Comparison of ENCODE assay signal across 13 cellular contexts in genomic region chr5:112915831-112916230, GRCh38. TPM values are rescaled to one million over a fixed set of nuclear protein-coding genes. Genes with fewer than 3 reads are reported as not detected.
DNase-seq lines count a peak whose midpoint lies in the region; ATAC-seq and TF ChIP-seq lines count a peak whose summit lies in the region.
"Had no signal": no experiment of that assay in that cellular context is flagged by ENCODE, and none has a peak within 500 bp of the region (broad histone marks: within the 10 kb centered on the region; RNA-seq: fewer than 3 reads in every experiment).

No MANE protein-coding gene starts in this region.

- peaks cover 43 to 86% (median 70%) of the 10 kb centered on the region in 4 donors for H3K4me1 Mint-ChIP-seq in CD4-positive, CD25-positive, alpha-beta regulatory T cell
- peaks cover 66% of the 10 kb centered on the region for H3K4me1 Mint-ChIP-seq in activated T-helper 2 cell treated with anti-CD3 and anti-CD28 coated beads, Interferon-gamma antibody, Interleukin-2, Interleukin-4, amounts not matched to agents 10 μg/mL and 5 μg/mL and 100 μg/mL, durations not matched to agents 14 hours and 24 hours and 36 hours (ENCODE audit: low read depth)
- H3K4me1 Mint-ChIP-seq in Calu3 (ENCODE audit: low read depth, unreplicated experiment), result peaks cover 46% of the 10 kb centered on the region

- peaks cover 57% of the 10 kb centered on the region for H3K4me1 ChIP-seq in CD4-positive, CD25-positive, alpha-beta regulatory T cell (ENCODE audit: control insufficient read depth, insufficient read depth, low read length, poor library complexity, severe bottlenecking)
- peaks cover 66% of the 10 kb centered on the region for H3K4me1 ChIP-seq in psoas muscle

- WGBS in psoas muscle, 3 donors, result 19 to 27% (median 19%) methylated on average over 1 of the region's 1 CpG

- peaks cover 41% of the 10 kb centered on the region for H3K36me3 Mint-ChIP-seq in CD4-positive, CD25-positive, alpha-beta regulatory T cell
- H3K36me3 Mint-ChIP-seq in activated T-helper 2 cell treated with anti-CD3 and anti-CD28 coated beads, Interferon-gamma antibody, Interleukin-2, Interleukin-4, amounts not matched to agents 10 μg/mL and 5 μg/mL and 100 μg/mL, durations not matched to agents 14 hours and 24 hours and 36 hours (ENCODE audit: low read depth), result peaks cover 83% of the 10 kb centered on the region
- H3K36me3 Mint-ChIP-seq in Calu3 (ENCODE audit: insufficient read depth, unreplicated experiment), result peaks cover 33% of the 10 kb centered on the region

- intact Hi-C loops in activated T-helper 2 cell treated with anti-CD3 and anti-CD28 coated beads, Interferon-gamma antibody, Interleukin-2, Interleukin-4, amounts not matched to agents 10 μg/mL and 5 μg/mL and 100 μg/mL, durations not matched to agents 14 hours and 24 hours and 36 hours (cut with micrococcal nuclease), result loop anchor here (2.0 kb wide), 1 partner anchor 103 kb away; no protein-coding TSS in a partner anchor
- intact Hi-C loops in Calu3 (cut with micrococcal nuclease; ENCODE audit: unreplicated experiment) (no loop called here), psoas muscle (cut with DNase I) (loop anchor here in 1 of 2 donors (5.0 kb wide), 1 partner anchor 54 kb away; the partner anchor contains the start of gene SRP19)

- peak overlapping the region; percentile 42 for H3K27ac ChIP-seq in CD4-positive, CD25-positive, alpha-beta regulatory T cell (ENCODE audit: insufficient read depth, low read length, poor library complexity, severe bottlenecking)
- no peak overlapping the region for H3K27ac ChIP-seq in psoas muscle
- H3K27ac ChIP-seq: suprapubic skin had no signal

- no TSS peak for BruUV-seq in Calu3 (replicated peaks; lab: Mats Ljungman, UMichigan)

- TF ChIP-seq CTCF in Calu3 (IDR thresholded peaks at IDR 0.05; ENCODE audit: unreplicated experiment) (no peak), psoas muscle (IDR thresholded peaks at IDR 0.05) (no peak)

- H3K4me3 ChIP-seq in CD4-positive, CD25-positive, alpha-beta regulatory T cell (ENCODE audit: low read depth, low read length), result peak overlapping the region; percentile 61
- H3K4me3 ChIP-seq in psoas muscle, result no peak overlapping the region
- H3K4me3 ChIP-seq: suprapubic skin had no signal

- ATAC-seq in CD4-positive, CD25-positive, alpha-beta regulatory T cell (ENCODE audit: low read depth in 2 of 2), result peak; percentile 62 to 71
- ATAC-seq in GM18520 (IDR thresholded peaks at IDR 0.05; ENCODE audit: unreplicated experiment) (peak; percentile 31), HG02852 (IDR thresholded peaks at IDR 0.05; ENCODE audit: unreplicated experiment) (peak; percentile 56), psoas muscle (no peak)
- ATAC-seq: Panc1 had no signal

- H3K9me3 Mint-ChIP-seq in CD4-positive, CD25-positive, alpha-beta regulatory T cell, result no peaks in the 10 kb centered on the region
- H3K9me3 Mint-ChIP-seq in activated T-helper 2 cell treated with anti-CD3 and anti-CD28 coated beads, Interferon-gamma antibody, Interleukin-2, Interleukin-4, amounts not matched to agents 10 μg/mL and 5 μg/mL and 100 μg/mL, durations not matched to agents 14 hours and 24 hours and 36 hours, result no peaks in the 10 kb centered on the region
- no peaks in the 10 kb centered on the region for H3K9me3 Mint-ChIP-seq in Calu3 (ENCODE audit: low read depth, unreplicated experiment)

- DNase-seq in CD4-positive, CD25-positive, alpha-beta regulatory T cell, result peak in 1 of 3 donors; percentile 78
- no peak for DNase-seq in activated T-helper 2 cell treated with anti-CD3 and anti-CD28 coated beads, Interferon-gamma antibody, Interleukin-2, Interleukin-4, amounts not matched to agents 10 μg/mL and 5 μg/mL and 100 μg/mL, durations not matched to agents 14 hours and 24 hours and 36 hours (ENCODE audit: low spot score)
- DNase-seq in NCI-H774 (lab: John Stamatoyannopoulos, UW) (no peak), Calu3 (no peak), kidney tubule cell (ENCODE audit: low spot score) (no peak), psoas muscle (no peak)
- DNase-seq: activated gamma-delta T cell, NCI-H2029 treated with DMSO at 0.1 percent for 48 hours, occipital lobe had no signal

- CTCF ChIA-PET in Calu3 (lab: Charles Lee), result interaction anchor here (0.6 to 1.7 kb wide), 3 partner anchors 10 to 17 kb away, joined by 3 to 5 read pairs (median 4); no protein-coding TSS in a partner anchor

- H3K4me3 Mint-ChIP-seq in CD4-positive, CD25-positive, alpha-beta regulatory T cell, result peak overlapping the region in 3 of 4 donors; percentile 44 to 74 (median 46)
- peak overlapping the region; percentile 41 for H3K4me3 Mint-ChIP-seq in activated T-helper 2 cell treated with anti-CD3 and anti-CD28 coated beads, Interferon-gamma antibody, Interleukin-2, Interleukin-4, amounts not matched to agents 10 μg/mL and 5 μg/mL and 100 μg/mL, durations not matched to agents 14 hours and 24 hours and 36 hours (ENCODE audit: low read depth)
- H3K4me3 Mint-ChIP-seq in Calu3 (ENCODE audit: low read depth, unreplicated experiment), result no peak overlapping the region

- no peaks in the 10 kb centered on the region for H3K9me3 ChIP-seq in CD4-positive, CD25-positive, alpha-beta regulatory T cell (ENCODE audit: control insufficient read depth in 2 of 2, low read length in 2 of 2)
- H3K9me3 ChIP-seq in psoas muscle, result no peaks in the 10 kb centered on the region
- H3K9me3 ChIP-seq: suprapubic skin had no signal

- peaks cover 19% of the 10 kb centered on the region for H3K36me3 ChIP-seq in CD4-positive, CD25-positive, alpha-beta regulatory T cell (ENCODE audit: control insufficient read depth, insufficient read depth, low read length)
- peaks cover 9 to 59% of the 10 kb centered on the region in 2 donors for H3K36me3 ChIP-seq in psoas muscle (ENCODE audit: insufficient read depth in 1 of 2, low read depth in 1 of 2)

- no peaks in the 10 kb centered on the region for H3K27me3 ChIP-seq in CD4-positive, CD25-positive, alpha-beta regulatory T cell (ENCODE audit: control insufficient read depth, insufficient read depth, low read length)
- H3K27me3 ChIP-seq in psoas muscle (ENCODE audit: insufficient read depth in 3 of 3, low read length in 2 of 3), result no peaks in the 10 kb centered on the region
- H3K27me3 ChIP-seq: suprapubic skin had no signal

- H3K27ac Mint-ChIP-seq in CD4-positive, CD25-positive, alpha-beta regulatory T cell, result peak overlapping the region; percentile 6 to 58 (median 22)
- peak overlapping the region; percentile 54 for H3K27ac Mint-ChIP-seq in activated T-helper 2 cell treated with anti-CD3 and anti-CD28 coated beads, Interferon-gamma antibody, Interleukin-2, Interleukin-4, amounts not matched to agents 10 μg/mL and 5 μg/mL and 100 μg/mL, durations not matched to agents 14 hours and 24 hours and 36 hours
- no peak overlapping the region for H3K27ac Mint-ChIP-seq in Calu3 (ENCODE audit: unreplicated experiment)

- no peaks in the 10 kb centered on the region for H3K27me3 Mint-ChIP-seq in CD4-positive, CD25-positive, alpha-beta regulatory T cell
- no peaks in the 10 kb centered on the region for H3K27me3 Mint-ChIP-seq in activated T-helper 2 cell treated with anti-CD3 and anti-CD28 coated beads, Interferon-gamma antibody, Interleukin-2, Interleukin-4, amounts not matched to agents 10 μg/mL and 5 μg/mL and 100 μg/mL, durations not matched to agents 14 hours and 24 hours and 36 hours (ENCODE audit: low read depth)
- H3K27me3 Mint-ChIP-seq in Calu3 (ENCODE audit: unreplicated experiment), result no peaks in the 10 kb centered on the region

RNA-seq across cellular contexts. Expression of gene REEP5, which starts 6.2 kb away (rescaled TPM):
- total RNA-seq in CD4-positive, CD25-positive, alpha-beta regulatory T cell, result 45.6 TPM
- 100 to 1,000 TPM in 1 of 4 donors, 10 to 100 TPM in 3; 76.7 to 170 (median 83.7) TPM for polyA plus RNA-seq in CD4-positive, CD25-positive, alpha-beta regulatory T cell
- total RNA-seq in activated T-helper 2 cell treated with anti-CD3 and anti-CD28 coated beads, Interferon-gamma antibody, Interleukin-2, Interleukin-4, amounts not matched to agents 10 μg/mL and 5 μg/mL and 100 μg/mL, durations not matched to agents 14 hours and 24 hours and 36 hours, result 83.4 and 85.6 TPM in 2 replicates
- total RNA-seq in Calu3 (2022), result 123 and 130 TPM in 2 replicates
- total RNA-seq in psoas muscle, result 10 to 100 TPM; 66.1 to 83.6 (median 80.2) TPM
- 10 to 100 TPM; 35.5 to 76.7 (median 46.7) TPM for polyA plus RNA-seq in psoas muscle

RNA-seq across cellular contexts. Expression of gene SRP19, which starts 54.7 kb away (rescaled TPM):
- 41.0 TPM for total RNA-seq in CD4-positive, CD25-positive, alpha-beta regulatory T cell
- 100 to 1,000 TPM; 171 to 215 (median 181) TPM for polyA plus RNA-seq in CD4-positive, CD25-positive, alpha-beta regulatory T cell
- 63.0 and 66.3 TPM in 2 replicates for total RNA-seq in activated T-helper 2 cell treated with anti-CD3 and anti-CD28 coated beads, Interferon-gamma antibody, Interleukin-2, Interleukin-4, amounts not matched to agents 10 μg/mL and 5 μg/mL and 100 μg/mL, durations not matched to agents 14 hours and 24 hours and 36 hours
- total RNA-seq in Calu3 (2022) (65.5 and 67.0 TPM in 2 replicates), psoas muscle (10 to 100 TPM; 32.9 to 44.5 (median 38.3) TPM)
- 10 to 100 TPM; 76.8 to 98.1 (median 94.8) TPM for polyA plus RNA-seq in psoas muscle

Comparison
In these comparisons a context has a peak if more than half of its experiments do, and no peak if none do; other contexts are left out.
1. ATAC-seq: peak in CD4-positive, CD25-positive, alpha-beta regulatory T cell (2 of 2), GM18520 (single experiment) and HG02852 (single experiment); none in psoas muscle (0 of 4).